Comparison of ENCODE assay signal across 8 cellular contexts in genomic region chr1:91876040-91876470, GRCh38. TPM values are rescaled to one million over a fixed set of nuclear protein-coding genes. Genes with fewer than 3 reads are reported as not detected.
DNase-seq lines count a peak whose midpoint lies in the region; ATAC-seq, FAIRE-seq and TF ChIP-seq lines count a peak whose summit lies in the region.

No MANE protein-coding gene starts in this region.

- no peaks in the 10 kb centered on the region for H3K9me3 ChIP-seq in OCI-LY3 (ENCODE audit: insufficient read depth, low read length)
- no peaks in the 10 kb centered on the region for H3K9me3 ChIP-seq in small intestine (ENCODE audit: control insufficient read depth, low read depth)
- no peaks in the 10 kb centered on the region for H3K9me3 ChIP-seq in tibial artery

- TF ChIP-seq POLR2A in lower leg skin (IDR thresholded peaks at IDR 0.05) = no peak

- no peak overlapping the region for H3K4me3 ChIP-seq in OCI-LY3 (ENCODE audit: low read length)
- H3K4me3 ChIP-seq in lower leg skin (ENCODE audit: low read depth, poor library complexity, severe bottlenecking) = no peak overlapping the region
- no peak overlapping the region for H3K4me3 ChIP-seq in small intestine (ENCODE audit: low read depth in 1 of 2, low read length in 2 of 2)
- H3K4me3 ChIP-seq in tibial artery = no peak overlapping the region

- peak; percentile 55 for ATAC-seq in GM18861 (IDR thresholded peaks at IDR 0.05; ENCODE audit: unreplicated experiment)
- peak; percentile 85 for ATAC-seq in GM21723 (IDR thresholded peaks at IDR 0.05; ENCODE audit: unreplicated experiment)

- peak in 2 of 3 donors; percentile 34 to 48 for DNase-seq in stimulated activated CD4-positive, alpha-beta T cell treated with anti-CD3 and anti-CD28 coated beads, Interleukin-12 subunit alpha, Interleukin-12 subunit beta, amount 100 ng/mL, for 48 hours (ENCODE audit: low read depth in 2 of 3, low spot score in 1 of 3)
- no peak for DNase-seq in lower leg skin (ENCODE audit: low spot score in 2 of 2)
- no peak for DNase-seq in small intestine
- DNase-seq in tibial artery = no peak
- DNase-seq in cardiac septum (ENCODE audit: low spot score) = no peak

- H3K36me3 ChIP-seq in OCI-LY3 (replicated peaks; ENCODE audit: low read depth, low read length) (no peaks in the 10 kb centered on the region), small intestine (ENCODE audit: control insufficient read depth in 2 of 2, insufficient read depth in 2 of 2, low read length in 2 of 2) (no peaks in the 10 kb centered on the region), tibial artery (no peaks in the 10 kb centered on the region)

- TF ChIP-seq CTCF in OCI-LY3 (IDR thresholded peaks at IDR 0.05; ENCODE audit: low read depth, low read length) (no peak), lower leg skin (IDR thresholded peaks at IDR 0.05) (no peak), tibial artery (IDR thresholded peaks at IDR 0.05) (no peak)

- WGBS in lower leg skin, 2 donors = 62% methylated on average over 5 of the region's 5 CpGs
- WGBS in small intestine, 3 donors = 64 to 71% (median 65%) methylated on average over 5 of the region's 5 CpGs

- intact Hi-C loops in lower leg skin (cut with DNase I; ENCODE audit: low total_unique reads) (no loop called here), tibial artery (cut with DNase I; ENCODE audit: low total_unique reads) (no loop called here), cardiac septum (cut with DNase I) (no loop called here)

- H3K4me1 ChIP-seq in OCI-LY3 (ENCODE audit: low read length) = peaks cover 26% of the 10 kb centered on the region
- H3K4me1 ChIP-seq in small intestine (ENCODE audit: control insufficient read depth in 2 of 2, insufficient read depth in 1 of 2, low read depth in 1 of 2, low read length in 1 of 2) = peaks cover 0 to 8% of the 10 kb centered on the region in 2 donors
- H3K4me1 ChIP-seq in tibial artery = peaks cover 0 to 23% (median 5%) of the 10 kb centered on the region in 4 donors

- peak overlapping the region; percentile 34 for H3K4me2 ChIP-seq in OCI-LY3 (ENCODE audit: low read length)

- no peaks in the 10 kb centered on the region for H3K79me2 ChIP-seq in OCI-LY3 (ENCODE audit: low read length)

- H3K27ac ChIP-seq in OCI-LY3 (ENCODE audit: low read length) (no peak overlapping the region), small intestine (ENCODE audit: low read depth in 1 of 2, low read length in 1 of 2) (no peak overlapping the region), tibial artery (no peak overlapping the region)

- no peak for FAIRE-seq in small intestine (lab: Jason Lieb, UNC)

- H4K20me1 ChIP-seq in OCI-LY3 (ENCODE audit: insufficient read depth, low read length) = no peaks in the 10 kb centered on the region

- no peak overlapping the region for H3K9ac ChIP-seq in OCI-LY3 (ENCODE audit: low read length)

- H3K27me3 ChIP-seq in OCI-LY3 (ENCODE audit: low read depth, low read length) (peaks cover 22% of the 10 kb centered on the region), small intestine (ENCODE audit: control insufficient read depth in 2 of 2, insufficient read depth in 2 of 2, low read length in 2 of 2) (no peaks in the 10 kb centered on the region), tibial artery (no peaks in the 10 kb centered on the region)

- H2AFZ ChIP-seq in OCI-LY3 (ENCODE audit: low read depth, low read length) = no peak overlapping the region

RNA-seq across cellular contexts. Expression of gene TGFBR3, which starts 9.9 kb away (rescaled TPM):
- total RNA-seq in lower leg skin = 100 to 1,000 TPM in 3 of 4 donors, 10 to 100 TPM in 1; 79.4 to 134 (median 116) TPM
- polyA plus RNA-seq in small intestine = 10 to 100 TPM in 1 of 3 donors, 1 to 10 TPM in 1, under 1 TPM in 1; 0.45 to 20.0 (median 1.1) TPM
- 12.6 TPM for total RNA-seq in cardiac septum

Comparison
In these comparisons a context has a peak if more than half of its experiments do, and no peak if none do; other contexts are left out.
1. DNase-seq: peak in stimulated activated CD4-positive, alpha-beta T cell treated with anti-CD3 and anti-CD28 coated beads, Interleukin-12 subunit alpha, Interleukin-12 subunit beta, amount 100 ng/mL, for 48 hours (2 of 3); none in lower leg skin (0 of 2), small intestine (single experiment), tibial artery (0 of 2) and cardiac septum (single experiment).